In the genomic region with DNA sequence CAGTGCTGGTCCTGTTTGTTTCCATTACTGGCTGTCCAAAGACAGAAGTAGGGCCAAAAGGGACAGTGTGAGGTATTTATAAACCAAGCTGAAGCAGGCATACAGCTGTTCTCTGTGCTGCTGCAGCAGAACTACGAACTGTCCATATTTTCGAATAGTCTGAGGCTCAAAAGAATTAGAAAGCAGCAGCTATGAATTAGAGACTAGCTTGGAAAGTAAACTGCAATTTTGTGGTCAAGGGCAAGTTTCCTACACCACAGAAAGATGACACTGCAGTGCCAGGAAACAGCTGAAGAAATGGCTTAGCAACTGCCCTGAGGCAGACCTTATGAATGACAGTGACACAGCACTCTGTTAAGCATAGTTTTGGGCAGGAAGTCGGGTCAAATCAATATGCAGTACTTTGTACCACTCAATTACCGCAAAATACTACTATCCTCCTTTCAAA, we compare ENCODE assay signal across 8 cellular contexts.
DNase-seq lines count a peak whose midpoint lies in the region; ATAC-seq, FAIRE-seq and TF ChIP-seq lines count a peak whose summit lies in the region.

No MANE protein-coding gene starts in this region.

- intact Hi-C loops in ascending aorta (cut with DNase I) (loop anchor here (5.0 kb wide), 1 partner anchor 122 kb away; no protein-coding TSS in a partner anchor), kidney (cut with DNase I) (no loop called here)

- H3K27ac ChIP-seq in ascending aorta (peak overlapping the region; percentile 63 to 70), liver (ENCODE audit: low read depth in 1 of 2, low read length in 2 of 2) (peak overlapping the region; percentile 52 to 76), thoracic aorta (peak overlapping the region; percentile 57 to 58), kidney (ENCODE audit: low read depth in 2 of 2, low read length in 2 of 2) (no peak overlapping the region)

- TF ChIP-seq CTCF in ascending aorta (IDR thresholded peaks at IDR 0.05), result no peak
- TF ChIP-seq CTCF in liver (IDR thresholded peaks at IDR 0.05; ENCODE audit: low read depth, low read length, missing input control), result no peak
- TF ChIP-seq CTCF in thoracic aorta (IDR thresholded peaks at IDR 0.05), result no peak
- TF ChIP-seq CTCF in kidney (IDR thresholded peaks at IDR 0.05; ENCODE audit: borderline replicate concordance, extremely low read depth, insufficient read depth), result no peak

- H3K36me3 ChIP-seq in ascending aorta, result no peaks in the 10 kb centered on the region
- no peaks in the 10 kb centered on the region for H3K36me3 ChIP-seq in liver (ENCODE audit: control insufficient read depth in 4 of 4, insufficient read depth in 3 of 4, low read depth in 1 of 4, low read length in 3 of 4)
- no peaks in the 10 kb centered on the region for H3K36me3 ChIP-seq in thoracic aorta
- no peaks in the 10 kb centered on the region for H3K36me3 ChIP-seq in kidney (ENCODE audit: control insufficient read depth in 1 of 2, insufficient read depth in 2 of 2, low read length in 2 of 2)

- TF ChIP-seq RAD21 in liver (IDR thresholded peaks at IDR 0.05), result peak; percentile 14 to 39

- peaks cover 0 to 4% of the 10 kb centered on the region in 2 donors for H3K9me3 ChIP-seq in ascending aorta
- no peaks in the 10 kb centered on the region for H3K9me3 ChIP-seq in liver (ENCODE audit: control insufficient read depth in 4 of 4, low read length in 3 of 4)
- H3K9me3 ChIP-seq in thoracic aorta, result no peaks in the 10 kb centered on the region
- H3K9me3 ChIP-seq in kidney (ENCODE audit: control insufficient read depth in 1 of 2, low read length in 2 of 2), result no peaks in the 10 kb centered on the region

- H3K27me3 ChIP-seq in ascending aorta (no peaks in the 10 kb centered on the region), liver (ENCODE audit: control insufficient read depth in 4 of 4, insufficient read depth in 4 of 4, low read length in 3 of 4) (no peaks in the 10 kb centered on the region), thoracic aorta (replicated peaks; ENCODE audit: insufficient read depth) (no peaks in the 10 kb centered on the region)

- DNase-seq in AG08395 (ENCODE audit: low spot score), result peak; percentile 86
- DNase-seq in NOMO-1 treated with dmso at 0.1 percent for 144 hours (lab: John Stamatoyannopoulos, UW; ENCODE audit: unreplicated experiment), result peak; percentile 91
- no peak for DNase-seq in ascending aorta (ENCODE audit: low spot score in 2 of 2)
- DNase-seq in thoracic aorta (ENCODE audit: low spot score), result no peak
- no peak for DNase-seq in kidney

- H3K9ac ChIP-seq in liver (ENCODE audit: low read depth in 1 of 2, low read length in 2 of 2) (peak overlapping the region in 1 of 2 donors; percentile 49), kidney (ENCODE audit: low read length in 2 of 2) (no peak overlapping the region)

- WGBS in liver, result 16% methylated on average over 4 of the region's 4 CpGs

- peak; percentile 99 for ATAC-seq in GM18861 (IDR thresholded peaks at IDR 0.05; ENCODE audit: unreplicated experiment)
- peak; percentile 98 for ATAC-seq in HG03045 (IDR thresholded peaks at IDR 0.05; ENCODE audit: unreplicated experiment)
- no peak for ATAC-seq in thoracic aorta (ENCODE audit: insufficient number of reproducible peaks, low FRiP score, low read depth)

- no peak for FAIRE-seq in kidney (lab: Jason Lieb, UNC)

- H3K4me3 ChIP-seq in ascending aorta (no peak overlapping the region), liver (ENCODE audit: low read depth in 1 of 3, low read length in 3 of 3) (no peak overlapping the region), thoracic aorta (peak overlapping the region; percentile 2), kidney (ENCODE audit: low read length in 2 of 2) (no peak overlapping the region)

- H3K4me1 ChIP-seq in ascending aorta (peaks cover 8 to 31% of the 10 kb centered on the region in 2 donors), liver (ENCODE audit: control insufficient read depth in 4 of 4, insufficient read depth in 4 of 4, low read length in 3 of 4) (peaks cover 5 to 24% (median 18%) of the 10 kb centered on the region in 4 donors), thoracic aorta (ENCODE audit: control insufficient read depth in 1 of 2, low read depth in 2 of 2) (peaks cover 30 to 42% of the 10 kb centered on the region in 2 donors), kidney (ENCODE audit: control insufficient read depth in 1 of 2, insufficient read depth in 1 of 2, low read depth in 1 of 2, low read length in 2 of 2) (peaks cover 14 to 16% of the 10 kb centered on the region in 2 donors)

TF ChIP-seq in liver, 16 proteins besides CTCF, POLR2A, EP300 and RAD21:
- TF ChIP-seq, protein P1, sequence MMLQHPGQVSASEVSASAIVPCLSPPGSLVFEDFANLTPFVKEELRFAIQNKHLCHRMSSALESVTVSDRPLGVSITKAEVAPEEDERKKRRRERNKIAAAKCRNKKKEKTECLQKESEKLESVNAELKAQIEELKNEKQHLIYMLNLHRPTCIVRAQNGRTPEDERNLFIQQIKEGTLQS (IDR thresholded peaks at IDR 0.05), result no peak
- TF ChIP-seq FOXA2 (IDR thresholded peaks at IDR 0.05) (no peak), HNF4A (conservative IDR thresholded peaks at IDR 0.05) (peak; percentile 45 to 51), EGR1 (IDR thresholded peaks at IDR 0.05; ENCODE audit: low read depth in 2 of 2) (peak in 1 of 2 donors; percentile 21), SP1 (IDR thresholded peaks at IDR 0.05) (peak; percentile 45), HNF4G (IDR thresholded peaks at IDR 0.05) (no peak), RXRA (IDR thresholded peaks at IDR 0.05) (peak in 1 of 2 donors; percentile 35), YY1 (IDR thresholded peaks at IDR 0.05) (peak; percentile 35)

Comparison
In these comparisons a context has a peak if more than half of its experiments do, and no peak if none do; other contexts are left out.
1. DNase-seq: peak in AG08395 (single experiment) and NOMO-1 treated with dmso at 0.1 percent for 144 hours (single experiment); none in ascending aorta (0 of 2), thoracic aorta (single experiment) and kidney (single experiment).
2. H3K27ac ChIP-seq: peak in ascending aorta (2 of 2), liver (2 of 2) and thoracic aorta (2 of 2); none in kidney (0 of 2).